1 cellular context compared by ENCODE assay signal in genomic region chr16:62240722-62241121, GRCh38.
TF ChIP-seq lines count a peak whose summit lies in the region.

No MANE protein-coding gene starts in this region.

TF ChIP-seq in GM12878, 131 proteins besides CTCF, POLR2A, EP300 and RAD21 (continued from another document):
- no peak for TF ChIP-seq MLLT1 (IDR thresholded peaks at IDR 0.05)
- no peak for TF ChIP-seq TCF3 (IDR thresholded peaks at IDR 0.05; ENCODE audit: borderline replicate concordance, insufficient read depth, low read depth, low read length)
- TF ChIP-seq SMAD1 (IDR thresholded peaks at IDR 0.05; ENCODE audit: low read depth, partially characterized antibody) = no peak
- no peak for TF ChIP-seq ESRRA (IDR thresholded peaks at IDR 0.05; ENCODE audit: low read length)
- no peak for TF ChIP-seq MEF2B (IDR thresholded peaks at IDR 0.05; ENCODE audit: partially characterized antibody, poor library complexity, severe bottlenecking)
- TF ChIP-seq IRF5 (IDR thresholded peaks at IDR 0.05; ENCODE audit: borderline replicate concordance) = no peak
- no peak for TF ChIP-seq ZNF622 (IDR thresholded peaks at IDR 0.05)
- TF ChIP-seq SPI1 (IDR thresholded peaks at IDR 0.05; ENCODE audit: borderline replicate concordance, insufficient read depth, low read depth, low read length) = no peak
- no peak for TF ChIP-seq LARP7 (IDR thresholded peaks at IDR 0.05)
TF ChIP-seq in GM12878: peak in this region for 0.
